Comparison of ENCODE assay signal across 1 cellular context in genomic region chr10:3648179-3648975, GRCh38.
TF ChIP-seq lines count a peak whose summit lies in the region.

No MANE protein-coding gene starts in this region.

TF ChIP-seq in H1, 55 proteins besides CTCF, POLR2A, EP300 and RAD21 (continued from another document):
- TF ChIP-seq USF2 (IDR thresholded peaks at IDR 0.05; ENCODE audit: low read length) (no peak), CBX8 (IDR thresholded peaks at IDR 0.05; ENCODE audit: borderline replicate concordance, low read depth, low read length) (no peak), BACH1 (IDR thresholded peaks at IDR 0.05; ENCODE audit: low read length) (no peak), CHD1 (IDR thresholded peaks at IDR 0.05; ENCODE audit: low read depth, low read length) (no peak), MAX (IDR thresholded peaks at IDR 0.05) (no peak), RBBP5 (IDR thresholded peaks at IDR 0.05; ENCODE audit: borderline replicate concordance, low read depth, low read length) (no peak), TAF1 (IDR thresholded peaks at IDR 0.05; ENCODE audit: low read depth, low read length) (no peak), YY1 (IDR thresholded peaks at IDR 0.05; ENCODE audit: low read depth, low read length) (no peak)
